ENCODE assay signal across 13 cellular contexts in genomic region chr7:144188578-144189171, GRCh38. TPM values are rescaled to one million over a fixed set of nuclear protein-coding genes. Genes with fewer than 3 reads are reported as not detected.
DNase-seq lines count a peak whose midpoint lies in the region; ATAC-seq, FAIRE-seq and TF ChIP-seq lines count a peak whose summit lies in the region.
"Not testable (repeated sequence)": the region's sequence is repeated elsewhere in the genome, so short reads cannot be mapped to it uniquely, and the experiment has no call there.
"Had no signal": no experiment of that assay in that cellular context is flagged by ENCODE, and none has a peak within 500 bp of the region (broad histone marks: within the 10 kb centered on the region; RNA-seq: fewer than 3 reads in every experiment).

No MANE protein-coding gene starts in this region.

- H3K79me2 ChIP-seq in PC-3 (ENCODE audit: low read length); K562 (ENCODE audit: control insufficient read depth, insufficient read depth, low read length): not testable (repeated sequence)

- H2AFZ ChIP-seq in PC-3 (ENCODE audit: low read length); K562 (ENCODE audit: low read depth, low read length): not testable (repeated sequence)

- H3K9ac ChIP-seq in PC-3 (ENCODE audit: low read length); K562 (ENCODE audit: insufficient read depth in 1 of 2, low read depth in 2 of 2, low read length in 2 of 2): not testable (repeated sequence)

- not testable (repeated sequence) for H3K27me3 ChIP-seq in PC-3 (ENCODE audit: low read length); K562 (ENCODE audit: control insufficient read depth in 2 of 2, insufficient read depth in 2 of 2, low read length in 2 of 2)

- H3K9me1 ChIP-seq in K562 (ENCODE audit: control insufficient read depth, insufficient read depth, low read length), result not testable (repeated sequence)

- POLR2A ChIA-PET in PC-3 (lab: Charles Lee; ENCODE audit: unreplicated experiment); activated CD8-positive, alpha-beta T cell treated with anti-CD3 and anti-CD28 coated beads for 36 hours (lab: Charles Lee); K562 (lab: Yijun Ruan, JAX): not testable (repeated sequence)

- FAIRE-seq in K562 (lab: Jason Lieb, UNC), result not testable (repeated sequence)

- H3K27ac ChIP-seq in PC-3 (ENCODE audit: low read length); K562 (ENCODE audit: extremely low read depth, low read depth, low read length): not testable (repeated sequence)

- BruUV-seq in PC-3 (replicated peaks; lab: Mats Ljungman, UMichigan); K562 (replicated peaks; lab: Mats Ljungman, UMichigan): not testable (repeated sequence)

- H3K27ac Mint-ChIP-seq in activated CD8-positive, alpha-beta T cell treated with anti-CD3 and anti-CD28 coated beads for 36 hours; activated naive CD4-positive, alpha-beta T cell treated with anti-CD3 and anti-CD28 coated beads, Interleukin-2, amount 50 U/mL, for 72 hours; natural killer cell treated with Interleukin-12 subunit alpha and Interleukin-12 subunit beta and Interleukin-15 and Interleukin-18, amount 100 ng/mL, for 72 hours; stimulated activated naive CD8-positive, alpha-beta T cell treated with anti-CD3 and anti-CD28 coated beads, Interleukin-15, amount 100 ng/mL, for 72 hours: not testable (repeated sequence)

- not testable (repeated sequence) for H4K20me1 ChIP-seq in PC-3 (ENCODE audit: low read length); K562 (replicated peaks; ENCODE audit: control insufficient read depth, insufficient read depth, low read length)

- not testable (repeated sequence) for H3K9me3 Mint-ChIP-seq in activated CD8-positive, alpha-beta T cell treated with anti-CD3 and anti-CD28 coated beads for 36 hours; activated naive CD4-positive, alpha-beta T cell treated with anti-CD3 and anti-CD28 coated beads, Interleukin-2, amount 50 U/mL, for 72 hours; natural killer cell treated with Interleukin-12 subunit alpha and Interleukin-12 subunit beta and Interleukin-15 and Interleukin-18, amount 100 ng/mL, for 72 hours; stimulated activated naive CD8-positive, alpha-beta T cell treated with anti-CD3 and anti-CD28 coated beads, Interleukin-15, amount 100 ng/mL, for 72 hours

- DNase-seq in PC-3; activated CD8-positive, alpha-beta T cell treated with anti-CD3 and anti-CD28 coated beads for 36 hours; activated naive CD4-positive, alpha-beta T cell treated with anti-CD3 and anti-CD28 coated beads, Interleukin-2, amount 50 U/mL, for 72 hours (ENCODE audit: low spot score in 2 of 2); K562 (ENCODE audit: extremely low read depth in 1 of 4, low spot score in 3 of 4); left colon; natural killer cell treated with Interleukin-12 subunit alpha and Interleukin-12 subunit beta and Interleukin-15 and Interleukin-18, amount 100 ng/mL, for 72 hours (ENCODE audit: low spot score); stimulated activated naive CD8-positive, alpha-beta T cell treated with anti-CD3 and anti-CD28 coated beads, Interleukin-15, amount 100 ng/mL, for 72 hours: not testable (repeated sequence)

- H3K4me1 Mint-ChIP-seq in activated CD8-positive, alpha-beta T cell treated with anti-CD3 and anti-CD28 coated beads for 36 hours (ENCODE audit: low read depth); natural killer cell treated with Interleukin-12 subunit alpha and Interleukin-12 subunit beta and Interleukin-15 and Interleukin-18, amount 100 ng/mL, for 72 hours (ENCODE audit: low read depth in 2 of 2); stimulated activated naive CD8-positive, alpha-beta T cell treated with anti-CD3 and anti-CD28 coated beads, Interleukin-15, amount 100 ng/mL, for 72 hours: not testable (repeated sequence)

- not testable (repeated sequence) for TF ChIP-seq RAD21 in K562 (CRISPR knock-in tag; conservative IDR thresholded peaks at IDR 0.05 in 1 of 2, IDR thresholded peaks at IDR 0.05 in 1 of 2)

- not testable (repeated sequence) for H3K4me3 Mint-ChIP-seq in activated CD8-positive, alpha-beta T cell treated with anti-CD3 and anti-CD28 coated beads for 36 hours; natural killer cell treated with Interleukin-12 subunit alpha and Interleukin-12 subunit beta and Interleukin-15 and Interleukin-18, amount 100 ng/mL, for 72 hours; stimulated activated naive CD8-positive, alpha-beta T cell treated with anti-CD3 and anti-CD28 coated beads, Interleukin-15, amount 100 ng/mL, for 72 hours

- TF ChIP-seq POLR2A in K562 (conservative IDR thresholded peaks at IDR 0.05), result not testable (repeated sequence)

- H3K4me1 ChIP-seq in PC-3 (ENCODE audit: insufficient read depth, low read length); K562 (replicated peaks in 1 of 2; ENCODE audit: control insufficient read depth in 2 of 2, insufficient read depth in 2 of 2, low read length in 2 of 2): not testable (repeated sequence)

- not testable (repeated sequence) for H3K36me3 Mint-ChIP-seq in activated CD8-positive, alpha-beta T cell treated with anti-CD3 and anti-CD28 coated beads for 36 hours (ENCODE audit: low read depth); activated naive CD4-positive, alpha-beta T cell treated with anti-CD3 and anti-CD28 coated beads, Interleukin-2, amount 50 U/mL, for 72 hours; natural killer cell treated with Interleukin-12 subunit alpha and Interleukin-12 subunit beta and Interleukin-15 and Interleukin-18, amount 100 ng/mL, for 72 hours

- CTCF ChIA-PET in PC-3 (lab: Charles Lee); activated CD8-positive, alpha-beta T cell treated with anti-CD3 and anti-CD28 coated beads for 36 hours (lab: Charles Lee); K562 (lab: Yijun Ruan, JAX; ENCODE audit: low intra/inter-chr PET ratio): not testable (repeated sequence)

- H3K4me2 ChIP-seq in PC-3 (ENCODE audit: low read length); K562 (ENCODE audit: insufficient read depth, low read length): not testable (repeated sequence)

- H3F3A ChIP-seq in PC-3 (ENCODE audit: low read length, unreplicated experiment), result not testable (repeated sequence)

- not testable (repeated sequence) for H3K27me3 Mint-ChIP-seq in activated CD8-positive, alpha-beta T cell treated with anti-CD3 and anti-CD28 coated beads for 36 hours; natural killer cell treated with Interleukin-12 subunit alpha and Interleukin-12 subunit beta and Interleukin-15 and Interleukin-18, amount 100 ng/mL, for 72 hours; stimulated activated naive CD8-positive, alpha-beta T cell treated with anti-CD3 and anti-CD28 coated beads, Interleukin-15, amount 100 ng/mL, for 72 hours

- H3K4me3 ChIP-seq in PC-3 (ENCODE audit: low read length); K562: not testable (repeated sequence)

- ATAC-seq in GM19351 (IDR thresholded peaks at IDR 0.05; ENCODE audit: unreplicated experiment), result peak; percentile 28
- ATAC-seq in PC-3, result peak; percentile 71
- peak; percentile 46 for ATAC-seq in activated CD8-positive, alpha-beta T cell treated with anti-CD3 and anti-CD28 coated beads for 36 hours
- peak; percentile 35 to 69 for ATAC-seq in activated naive CD4-positive, alpha-beta T cell treated with anti-CD3 and anti-CD28 coated beads, Interleukin-2, amount 50 U/mL, for 72 hours
- ATAC-seq in K562, result peak; percentile 57
- ATAC-seq in left colon, result peak; percentile 52
- ATAC-seq in natural killer cell treated with Interleukin-12 subunit alpha and Interleukin-12 subunit beta and Interleukin-15 and Interleukin-18, amount 100 ng/mL, for 72 hours, result peak; percentile 5 to 13
- peak; percentile 41 for ATAC-seq in stimulated activated naive CD8-positive, alpha-beta T cell treated with anti-CD3 and anti-CD28 coated beads, Interleukin-15, amount 100 ng/mL, for 72 hours

- intact Hi-C loops in PC-3 (cut with micrococcal nuclease); activated CD8-positive, alpha-beta T cell treated with anti-CD3 and anti-CD28 coated beads for 36 hours (cut with micrococcal nuclease); K562 (cut with micrococcal nuclease); left colon (cut with DNase I, micrococcal nuclease): not testable (repeated sequence)

- in situ Hi-C loops in K562 (cut with MboI), result not testable (repeated sequence)

- TF ChIP-seq EP300 in K562 (IDR thresholded peaks at IDR 0.05; ENCODE audit: low read length), result not testable (repeated sequence)

- H3K36me3 ChIP-seq in PC-3 (ENCODE audit: low read depth, low read length); K562 (ENCODE audit: control insufficient read depth, insufficient read depth, low read length): not testable (repeated sequence)

- H3K9me2 ChIP-seq in PC-3 (replicated peaks; ENCODE audit: low read length), result not testable (repeated sequence)

- TF ChIP-seq CTCF in PC-3 (conservative IDR thresholded peaks at IDR 0.05; ENCODE audit: low read depth, low read length); activated CD8-positive, alpha-beta T cell treated with anti-CD3 and anti-CD28 coated beads for 36 hours (IDR thresholded peaks at IDR 0.05); K562 (IDR thresholded peaks at IDR 0.05 in 2 of 3, conservative IDR thresholded peaks at IDR 0.05 in 1 of 3; ENCODE audit: insufficient read depth in 2 of 3, low read depth in 1 of 3, low read length in 3 of 3): not testable (repeated sequence)

- not testable (repeated sequence) for H3K9me3 ChIP-seq in PC-3 (ENCODE audit: low read length); K562 (replicated peaks; ENCODE audit: control insufficient read depth, insufficient read depth, low read depth, low read length)

- WGBS in K562 (ENCODE audit: insufficient coverage, low coverage, missing lambda C conversion rate), result no CpG with 5 or more reads among the region's 3 CpGs

RNA-seq across cellular contexts. Expression of gene CTAGE4, which starts 5.4 kb away (rescaled TPM):
- total RNA-seq in PC-3 (2014; rRNA removed) (1.4 and 1.6 TPM in 2 replicates), K562 (2014; rRNA removed) (not detected in 2 replicates), K562 (2014; rRNA removed; fragmentation: Illumina TruSeq; extraction: Trizol) (not detected in 2 replicates), K562 (2015; rRNA removed; fragmentation: Illumina TruSeq; extraction: Trizol) (0.04 TPM in 1 of 2 replicates, not detected in the other), K562 (2021) (0.07 TPM in 1 of 2 replicates, not detected in the other), left colon (10 to 100 TPM in 1 of 2 donors, 1 to 10 TPM in 1; 5.1 to 15.2 TPM)
- 1 to 10 TPM in 1 of 2 experiments, under 1 TPM in 1; 0.87 to 1.6 TPM for total RNA-seq in activated CD8-positive, alpha-beta T cell treated with anti-CD3 and anti-CD28 coated beads for 36 hours
- total RNA-seq in activated naive CD4-positive, alpha-beta T cell treated with anti-CD3 and anti-CD28 coated beads, Interleukin-2, amount 50 U/mL, for 72 hours, result under 1 TPM in 1 of 2 donors, not detected in 1; 0.93 TPM
- 0.18 TPM in 1 of 2 replicates, not detected in the other for total RNA-seq in K562 (2011; cell fraction: chromatin; rRNA removed; ENCODE audit: low replicate concordance)
- not detected in 2 replicates for total RNA-seq in K562 (2011; cell fraction: nucleolus; rRNA removed)
- not detected in 2 replicates for total RNA-seq in K562 (2011; cell fraction: nucleoplasm; rRNA removed)
- polyA plus RNA-seq in K562 (2011; rRNA removed) (0.08 and 0.17 TPM in 2 replicates), K562 (2014; fragmentation: Illumina TruSeq; extraction: Trizol) (not detected in 2 replicates), K562 (2014; fragmentation: Nextera tagmentation; extraction: Ambion mirVana) (not detected), K562 (2014; rRNA removed) (0.07 TPM in 1 of 2 replicates, not detected in the other)
- not detected in 2 replicates for polyA plus RNA-seq in K562 (2011; cell fraction: cytosol; rRNA removed)
- 0.07 and 0.11 TPM in 2 replicates for polyA plus RNA-seq in K562 (2011; cell fraction: nucleus; rRNA removed)
- 0.06 TPM in 1 of 2 replicates, not detected in the other for polyA plus RNA-seq in K562 (2012)
- not detected in 2 replicates for polyA minus RNA-seq in K562 (2011; rRNA and poly(A)+ RNA removed)
- polyA minus RNA-seq in K562 (2011; cell fraction: cytosol; rRNA and poly(A)+ RNA removed), result not detected in 2 replicates
- polyA minus RNA-seq in K562 (2011; cell fraction: nucleus; rRNA and poly(A)+ RNA removed), result 0.40 TPM in 1 of 2 replicates, not detected in the other
- 1 to 10 TPM in 1 of 2 donors, under 1 TPM in 1; 0.38 to 1.7 TPM for total RNA-seq in natural killer cell treated with Interleukin-12 subunit alpha and Interleukin-12 subunit beta and Interleukin-15 and Interleukin-18, amount 100 ng/mL, for 72 hours
- total RNA-seq: Caco-2, HFFc6 had no signal

RNA-seq across cellular contexts. Expression of gene ARHGEF35, which starts 7.0 kb away (rescaled TPM):
- 10.8 TPM in 2 replicates for total RNA-seq in PC-3 (2014; rRNA removed)
- total RNA-seq in activated CD8-positive, alpha-beta T cell treated with anti-CD3 and anti-CD28 coated beads for 36 hours, result 1 to 10 TPM; 2.3 to 2.8 TPM
- total RNA-seq in activated naive CD4-positive, alpha-beta T cell treated with anti-CD3 and anti-CD28 coated beads, Interleukin-2, amount 50 U/mL, for 72 hours, result 1 to 10 TPM in 1 of 2 donors, under 1 TPM in 1; 0.19 to 4.6 TPM
- 0.46 and 1.7 TPM in 2 replicates for total RNA-seq in K562 (2011; cell fraction: chromatin; rRNA removed; ENCODE audit: low replicate concordance)
- 0.33 and 0.39 TPM in 2 replicates for total RNA-seq in K562 (2011; cell fraction: nucleolus; rRNA removed)
- 0.51 and 1.6 TPM in 2 replicates for total RNA-seq in K562 (2011; cell fraction: nucleoplasm; rRNA removed)
- not detected in 2 replicates for total RNA-seq in K562 (2014; rRNA removed)
- total RNA-seq in K562 (2014; rRNA removed; fragmentation: Illumina TruSeq; extraction: Trizol), result 0.22 and 0.36 TPM in 2 replicates
- 0.30 and 0.33 TPM in 2 replicates for total RNA-seq in K562 (2015; rRNA removed; fragmentation: Illumina TruSeq; extraction: Trizol)
- total RNA-seq in K562 (2021), result 0.22 and 0.49 TPM in 2 replicates
- polyA plus RNA-seq in K562 (2011; rRNA removed), result 0.39 and 0.59 TPM in 2 replicates
- 0.07 and 0.10 TPM in 2 replicates for polyA plus RNA-seq in K562 (2011; cell fraction: cytosol; rRNA removed)
- polyA plus RNA-seq in K562 (2011; cell fraction: nucleus; rRNA removed), result 0.08 and 0.11 TPM in 2 replicates
- polyA plus RNA-seq in K562 (2012), result 0.27 and 0.35 TPM in 2 replicates
- 0.21 TPM in 2 replicates for polyA plus RNA-seq in K562 (2014; fragmentation: Illumina TruSeq; extraction: Trizol)
- not detected for polyA plus RNA-seq in K562 (2014; fragmentation: Nextera tagmentation; extraction: Ambion mirVana)
- 0.16 TPM in 1 of 2 replicates, not detected in the other for polyA plus RNA-seq in K562 (2014; rRNA removed)
- polyA minus RNA-seq in K562 (2011; rRNA and poly(A)+ RNA removed), result 0.12 and 0.56 TPM in 2 replicates
- polyA minus RNA-seq in K562 (2011; cell fraction: cytosol; rRNA and poly(A)+ RNA removed), result 0.57 TPM in 1 of 2 replicates, not detected in the other
- 0.94 and 1.2 TPM in 2 replicates for polyA minus RNA-seq in K562 (2011; cell fraction: nucleus; rRNA and poly(A)+ RNA removed)
- total RNA-seq in left colon, result 10 to 100 TPM; 39.9 to 62.4 TPM
- 1 to 10 TPM in 1 of 2 donors, not detected in 1; 1.2 TPM for total RNA-seq in natural killer cell treated with Interleukin-12 subunit alpha and Interleukin-12 subunit beta and Interleukin-15 and Interleukin-18, amount 100 ng/mL, for 72 hours
- total RNA-seq: HFFc6 had no signal

RNA-seq across cellular contexts. Expression of gene OR2A42, which starts 50.7 kb away (rescaled TPM):
- total RNA-seq in PC-3 (2014; rRNA removed) (0.40 TPM in 1 of 2 replicates, not detected in the other), K562 (2014; rRNA removed) (not detected in 2 replicates), K562 (2014; rRNA removed; fragmentation: Illumina TruSeq; extraction: Trizol) (not detected in 2 replicates), K562 (2015; rRNA removed; fragmentation: Illumina TruSeq; extraction: Trizol) (not detected in 2 replicates), K562 (2021) (not detected in 2 replicates), left colon (not detected)
- not detected for total RNA-seq in activated CD8-positive, alpha-beta T cell treated with anti-CD3 and anti-CD28 coated beads for 36 hours
- total RNA-seq in activated naive CD4-positive, alpha-beta T cell treated with anti-CD3 and anti-CD28 coated beads, Interleukin-2, amount 50 U/mL, for 72 hours, result not detected
- total RNA-seq in K562 (2011; cell fraction: chromatin; rRNA removed; ENCODE audit: low replicate concordance), result not detected in 2 replicates
- not detected in 2 replicates for total RNA-seq in K562 (2011; cell fraction: nucleolus; rRNA removed)
- total RNA-seq in K562 (2011; cell fraction: nucleoplasm; rRNA removed), result not detected in 2 replicates
- polyA plus RNA-seq in K562 (2011; rRNA removed) (not detected in 2 replicates), K562 (2014; fragmentation: Illumina TruSeq; extraction: Trizol) (not detected in 2 replicates), K562 (2014; fragmentation: Nextera tagmentation; extraction: Ambion mirVana) (not detected), K562 (2014; rRNA removed) (not detected in 2 replicates)
- polyA plus RNA-seq in K562 (2011; cell fraction: cytosol; rRNA removed), result not detected in 2 replicates
- polyA plus RNA-seq in K562 (2011; cell fraction: nucleus; rRNA removed), result not detected in 2 replicates
- not detected in 2 replicates for polyA plus RNA-seq in K562 (2012)
- not detected in 2 replicates for polyA minus RNA-seq in K562 (2011; rRNA and poly(A)+ RNA removed)
- polyA minus RNA-seq in K562 (2011; cell fraction: cytosol; rRNA and poly(A)+ RNA removed), result not detected in 2 replicates
- not detected in 2 replicates for polyA minus RNA-seq in K562 (2011; cell fraction: nucleus; rRNA and poly(A)+ RNA removed)
- not detected for total RNA-seq in natural killer cell treated with Interleukin-12 subunit alpha and Interleukin-12 subunit beta and Interleukin-15 and Interleukin-18, amount 100 ng/mL, for 72 hours
- total RNA-seq: Caco-2; CD4-positive, alpha-beta T cell; HFFc6 had no signal
- polyA plus RNA-seq: A549, BJ had no signal

Comparison
In these comparisons a context has a peak if more than half of its experiments do, and no peak if none do; other contexts are left out.
1. ATAC-seq: peak in every context shown above with its lines; median percentile 71 in PC-3; 57 in K562; 52 in activated naive CD4-positive, alpha-beta T cell treated with anti-CD3 and anti-CD28 coated beads, Interleukin-2, amount 50 U/mL, for 72 hours; 52 in left colon; 46 in activated CD8-positive, alpha-beta T cell treated with anti-CD3 and anti-CD28 coated beads for 36 hours; 41 in stimulated activated naive CD8-positive, alpha-beta T cell treated with anti-CD3 and anti-CD28 coated beads, Interleukin-15, amount 100 ng/mL, for 72 hours; 28 in GM19351; 9 in natural killer cell treated with Interleukin-12 subunit alpha and Interleukin-12 subunit beta and Interleukin-15 and Interleukin-18, amount 100 ng/mL, for 72 hours.